Comparison of ENCODE assay signal across 8 cellular contexts in the genomic region with DNA sequence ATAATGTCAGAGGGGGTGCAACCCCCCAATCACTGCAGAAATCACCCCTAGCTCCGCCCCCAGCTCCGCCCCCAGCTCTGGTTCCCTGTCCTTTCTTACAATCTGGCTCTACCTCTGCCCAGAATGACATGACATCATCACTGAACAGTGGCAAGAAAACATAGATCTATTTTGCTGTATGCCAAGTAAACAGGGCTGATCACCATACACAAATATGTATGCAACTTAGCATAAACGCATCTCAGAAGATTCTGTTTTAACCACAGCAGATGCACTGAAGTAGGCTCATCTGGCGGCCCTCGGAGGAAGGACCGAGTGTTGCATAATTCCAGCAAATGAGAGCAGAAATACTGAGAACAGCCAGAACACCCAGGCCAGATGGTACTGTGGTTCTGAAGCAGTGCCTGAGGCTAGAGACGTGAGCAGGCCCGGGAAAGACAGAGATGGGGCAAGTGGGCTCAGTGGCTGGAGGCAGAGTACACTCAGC.
A peak's percentile ranks its signal among the peaks of the same experiment; 100 is the strongest.
DNase-seq lines count a peak whose midpoint lies in the region; ATAC-seq, FAIRE-seq and TF ChIP-seq lines count a peak whose summit lies in the region.

No MANE protein-coding gene starts in this region.

- H3K4me3 Mint-ChIP-seq in mesothelial cell of epicardium, result no peak overlapping the region

- H3K27me3 ChIP-seq in bronchial epithelial cell (ENCODE audit: control insufficient read depth, insufficient read depth, low read length), result no peaks in the 10 kb centered on the region

- H3K36me3 ChIP-seq in bronchial epithelial cell (ENCODE audit: control insufficient read depth, insufficient read depth, low read length), result no peaks in the 10 kb centered on the region

- no peak overlapping the region for H3K27ac Mint-ChIP-seq in mesothelial cell of epicardium

- ATAC-seq in GM21529 (IDR thresholded peaks at IDR 0.05; ENCODE audit: unreplicated experiment), result peak; percentile 38
- ATAC-seq in HG02884 (IDR thresholded peaks at IDR 0.05; ENCODE audit: unreplicated experiment), result no peak
- ATAC-seq in HG02970 (IDR thresholded peaks at IDR 0.05; ENCODE audit: low FRiP score, unreplicated experiment), result no peak
- ATAC-seq in HG02870 (IDR thresholded peaks at IDR 0.05; ENCODE audit: unreplicated experiment), result no peak

- no peaks in the 10 kb centered on the region for H3K27me3 Mint-ChIP-seq in mesothelial cell of epicardium (ENCODE audit: low read depth)

- no peaks in the 10 kb centered on the region for H3K9me3 Mint-ChIP-seq in mesothelial cell of epicardium

- H3K4me3 ChIP-seq in bronchial epithelial cell (ENCODE audit: low read depth, low read length), result no peak overlapping the region

- FAIRE-seq in bronchial epithelial cell (lab: Jason Lieb, UNC), result no peak

- H3K36me3 Mint-ChIP-seq in mesothelial cell of epicardium, result no peaks in the 10 kb centered on the region

- no peak for TF ChIP-seq CTCF in bronchial epithelial cell (IDR thresholded peaks at IDR 0.05; ENCODE audit: insufficient read depth, low read length, severe bottlenecking)
- no peak for TF ChIP-seq CTCF in mesothelial cell of epicardium (IDR thresholded peaks at IDR 0.05; ENCODE audit: unreplicated experiment)

- peak; percentile 29 for DNase-seq in RKO (ENCODE audit: low spot score)
- DNase-seq in bronchial epithelial cell (ENCODE audit: low read depth), result peak; percentile 29
- DNase-seq in mucosa of gallbladder (ENCODE audit: low spot score), result peak; percentile 53
- DNase-seq in mesothelial cell of epicardium (ENCODE audit: low spot score in 2 of 2, unreplicated experiment in 2 of 2), result no peak

- H3K4me1 Mint-ChIP-seq in mesothelial cell of epicardium, result peaks cover 4% of the 10 kb centered on the region

Comparison
In these comparisons a context has a peak if more than half of its experiments do, and no peak if none do; other contexts are left out.
1. DNase-seq: peak in RKO (single experiment), bronchial epithelial cell (single experiment) and mucosa of gallbladder (single experiment); none in mesothelial cell of epicardium (0 of 2).